2 cellular contexts compared by ENCODE assay signal in the genomic region with DNA sequence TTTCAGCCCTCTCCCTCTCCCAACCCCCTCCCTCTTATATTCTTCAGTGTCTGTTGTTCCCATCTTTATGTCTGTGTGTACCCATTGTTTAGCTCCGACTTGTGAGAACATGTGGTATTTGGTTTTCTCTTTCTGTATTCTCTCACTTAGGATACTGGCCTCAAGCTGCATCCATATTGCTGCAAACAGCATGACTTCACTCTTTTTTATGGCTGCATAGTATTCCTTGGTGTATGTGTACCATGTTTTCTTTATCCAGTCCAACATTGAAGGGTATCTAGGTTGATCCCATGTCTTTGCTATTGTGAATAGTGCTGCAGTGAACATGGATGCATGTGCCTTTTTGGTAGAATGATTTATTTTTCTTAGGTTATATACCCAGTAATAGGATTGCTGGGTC.
TF ChIP-seq lines count a peak whose summit lies in the region.

No MANE protein-coding gene starts in this region.

TF ChIP-seq in HEK293, 187 proteins besides CTCF, POLR2A, EP300 and RAD21:
- TF ChIP-seq ZNF146 (tag by site-specific recombination; IDR thresholded peaks at IDR 0.05) (peak; percentile 94), ZNF548 (tag by site-specific recombination; IDR thresholded peaks at IDR 0.05) (no peak)
- TF ChIP-seq, protein P1, sequence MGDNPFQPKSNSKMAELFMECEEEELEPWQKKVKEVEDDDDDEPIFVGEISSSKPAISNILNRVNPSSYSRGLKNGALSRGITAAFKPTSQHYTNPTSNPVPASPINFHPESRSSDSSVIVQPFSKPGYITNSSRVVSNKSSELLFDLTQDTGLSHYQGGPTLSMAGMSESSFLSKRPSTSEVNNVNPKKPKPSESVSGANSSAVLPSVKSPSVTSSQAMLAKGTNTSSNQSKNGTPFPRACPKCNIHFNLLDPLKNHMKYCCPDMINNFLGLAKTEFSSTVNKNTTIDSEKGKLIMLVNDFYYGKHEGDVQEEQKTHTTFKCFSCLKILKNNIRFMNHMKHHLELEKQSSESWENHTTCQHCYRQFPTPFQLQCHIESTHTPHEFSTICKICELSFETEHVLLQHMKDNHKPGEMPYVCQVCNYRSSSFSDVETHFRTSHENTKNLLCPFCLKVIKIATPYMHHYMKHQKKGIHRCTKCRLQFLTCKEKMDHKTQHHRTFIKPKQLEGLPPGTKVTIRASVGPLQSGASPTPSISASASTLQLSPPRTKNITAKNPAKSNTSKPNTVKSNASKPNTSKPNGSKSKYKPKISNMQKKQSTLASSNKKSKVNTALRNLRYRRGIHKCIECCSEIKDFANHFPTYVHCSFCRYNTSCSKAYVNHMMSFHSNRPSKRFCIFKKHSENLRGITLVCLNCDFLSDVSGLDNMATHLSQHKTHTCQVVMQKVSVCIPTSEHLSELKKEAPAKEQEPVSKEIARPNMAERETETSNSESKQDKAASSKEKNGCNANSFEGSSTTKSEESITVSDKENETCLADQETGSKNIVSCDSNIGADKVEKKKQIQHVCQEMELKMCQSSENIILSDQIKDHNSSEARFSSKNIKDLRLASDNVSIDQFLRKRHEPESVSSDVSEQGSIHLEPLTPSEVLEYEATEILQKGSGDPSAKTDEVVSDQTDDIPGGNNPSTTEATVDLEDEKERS (tag by site-specific recombination; IDR thresholded peaks at IDR 0.05), result 0 out of 2 replicates have a peak, but pooled peaks have one; percentile 63
TF ChIP-seq in HEK293: peak in this region for 2.

TF ChIP-seq in K562, 482 proteins besides CTCF, POLR2A, EP300 and RAD21:
- no peak for TF ChIP-seq ETS2 (tag; IDR thresholded peaks at IDR 0.05; ENCODE audit: borderline replicate concordance, poor library complexity, severe bottlenecking)
- TF ChIP-seq ZNF354B (CRISPR knock-in tag; IDR thresholded peaks at IDR 0.05), result no peak
- TF ChIP-seq RBM25 (IDR thresholded peaks at IDR 0.05; ENCODE audit: low read depth, low read length, severe bottlenecking), result peak; percentile 34
- peak; percentile 77 for TF ChIP-seq ZNF146 (CRISPR knock-in tag; IDR thresholded peaks at IDR 0.05; ENCODE audit: unreplicated experiment)
